20 cellular contexts compared by ENCODE assay signal in the genomic region with DNA sequence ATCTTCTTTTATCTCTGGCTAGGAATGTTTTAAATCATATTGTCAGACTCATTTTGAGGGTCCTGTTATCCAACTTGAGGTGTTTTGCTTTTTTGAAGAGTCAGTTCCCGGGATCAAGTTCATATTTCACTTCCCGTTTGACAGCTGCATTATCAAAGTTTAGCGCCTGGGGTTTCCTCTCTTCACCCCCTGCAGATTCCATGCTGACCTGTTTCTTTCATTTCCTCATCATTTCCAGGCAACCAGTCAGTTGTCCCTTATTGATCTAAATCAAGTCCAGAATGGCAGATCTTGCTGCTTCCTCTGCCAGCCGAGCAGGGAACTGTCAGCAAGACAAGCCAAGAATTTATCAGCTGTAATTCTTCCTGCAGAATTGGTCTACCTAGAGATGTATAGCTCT.
DNase-seq lines count a peak whose midpoint lies in the region; ATAC-seq, FAIRE-seq and TF ChIP-seq lines count a peak whose summit lies in the region.
"Had no signal": no experiment of that assay in that cellular context is flagged by ENCODE, and none has a peak within 500 bp of the region (broad histone marks: within the 10 kb centered on the region; RNA-seq: fewer than 3 reads in every experiment).

No MANE protein-coding gene starts in this region.

- H4K5ac ChIP-seq in mesendoderm (ENCODE audit: low read length): no peak overlapping the region

- H3K9me2 ChIP-seq in OCI-LY7 (ENCODE audit: insufficient read depth, low read length): no peaks in the 10 kb centered on the region

- in situ Hi-C loops in HepG2 (cut with HindIII; ENCODE audit: extremely low pct_ligation_motif_present, low pct_unique_long_range_greater_than_20kb): no loop called here

- H2BK15ac ChIP-seq in mesendoderm (replicated peaks; ENCODE audit: low read depth): no peak overlapping the region

- H3K4me1 ChIP-seq in liver (ENCODE audit: control insufficient read depth in 4 of 4, insufficient read depth in 4 of 4, low read length in 3 of 4): peaks cover 0 to 7% (median 3%) of the 10 kb centered on the region in 4 donors
- H3K4me1 ChIP-seq in HepG2 (ENCODE audit: insufficient read depth, low read length): peaks cover 9% of the 10 kb centered on the region
- H3K4me1 ChIP-seq in OCI-LY7 (ENCODE audit: insufficient read depth, low read length, poor library complexity, severe bottlenecking): peaks cover 55% of the 10 kb centered on the region
- no peaks in the 10 kb centered on the region for H3K4me1 ChIP-seq in mesendoderm (ENCODE audit: control insufficient read depth, low read depth, low read length)
- H3K4me1 ChIP-seq in BE2C: no peaks in the 10 kb centered on the region

- H3K79me2 ChIP-seq in HepG2 (ENCODE audit: insufficient read depth, low read length) (no peaks in the 10 kb centered on the region), OCI-LY7 (ENCODE audit: insufficient read depth, low read depth, low read length) (no peaks in the 10 kb centered on the region), mesendoderm (ENCODE audit: control insufficient read depth, insufficient read depth, low read length) (no peaks in the 10 kb centered on the region)

- H3K4ac ChIP-seq in mesendoderm (ENCODE audit: low read depth, low read length): no peak overlapping the region

- H3K27me3 ChIP-seq in liver (ENCODE audit: control insufficient read depth in 4 of 4, insufficient read depth in 4 of 4, low read length in 3 of 4): no peaks in the 10 kb centered on the region
- peaks cover 0 to 3% of the 10 kb centered on the region in 2 experiments; a peak in 1 of 5 replicates for H3K27me3 ChIP-seq in HepG2 (ENCODE audit: control insufficient read depth in 1 of 2, insufficient read depth in 2 of 2, low read length in 2 of 2)
- H3K27me3 ChIP-seq in mesendoderm (ENCODE audit: insufficient read depth, low read length, poor library complexity): no peaks in the 10 kb centered on the region
- no peaks in the 10 kb centered on the region for H3K27me3 ChIP-seq in BE2C

- H3K9me3 ChIP-seq in liver (ENCODE audit: control insufficient read depth in 4 of 4, low read length in 3 of 4): no peaks in the 10 kb centered on the region
- no peaks in the 10 kb centered on the region for H3K9me3 ChIP-seq in HepG2 (ENCODE audit: low read length)
- no peaks in the 10 kb centered on the region for H3K9me3 ChIP-seq in OCI-LY7 (ENCODE audit: low read length)
- H3K9me3 ChIP-seq in BE2C: no peaks in the 10 kb centered on the region

- DNase-seq in HepG2 (ENCODE audit: low spot score) (no peak), OCI-LY7 (ENCODE audit: low spot score) (peak; percentile 62), mesendoderm (peak; percentile 2), BE2C (no peak), NCI-H526 (lab: John Stamatoyannopoulos, UW) (no peak)
- no peak for DNase-seq in activated CD4-positive, CD25-positive, alpha-beta regulatory T cell (lab: John Stamatoyannopoulos, UW)
- DNase-seq: AML-193; CD4-positive, CD25-positive, alpha-beta regulatory T cell; DMS79; Kasumi-1; NCI-H1092 treated with DMSO at 0.1 percent for 48 hours; NCI-H1436 treated with DMSO at 0.1 percent for 48 hours; NCI-H1930; NCI-H345; NCI-H524 had no signal

- H2BK5ac ChIP-seq in mesendoderm (ENCODE audit: low read length): no peak overlapping the region

- POLR2A ChIA-PET in HepG2 (lab: Yijun Ruan, JAX): no interaction called here
- POLR2A ChIA-PET in OCI-LY7 (lab: Charles Lee): interaction anchor here (1.2 to 3.5 kb wide), 9 partner anchors 9 to 51 kb away, joined by 3 to 18 read pairs (median 5); no protein-coding TSS in a partner anchor

- no peak for TF ChIP-seq CTCF in liver (IDR thresholded peaks at IDR 0.05; ENCODE audit: low read depth, low read length, missing input control)
- TF ChIP-seq CTCF in HepG2 (CRISPR knock-in tag; IDR thresholded peaks at IDR 0.05): no peak
- TF ChIP-seq CTCF in OCI-LY7 (conservative IDR thresholded peaks at IDR 0.05; ENCODE audit: low read length): no peak
- TF ChIP-seq CTCF in BE2C (IDR thresholded peaks at IDR 0.05; ENCODE audit: low read depth, low read length): no peak

- H3K18ac ChIP-seq in mesendoderm (ENCODE audit: low read length): no peak overlapping the region

- H3K27ac ChIP-seq in liver (ENCODE audit: low read depth in 1 of 2, low read length in 2 of 2): no peak overlapping the region
- no peak overlapping the region for H3K27ac ChIP-seq in HepG2 (ENCODE audit: extremely low read length, insufficient read depth, low read length)
- H3K27ac ChIP-seq in OCI-LY7 (ENCODE audit: low read depth, low read length, poor library complexity, severe bottlenecking): peak overlapping the region; percentile 55
- H3K27ac ChIP-seq in mesendoderm (ENCODE audit: low read depth, low read length): no peak overlapping the region
- H3K27ac ChIP-seq: RWPE1 had no signal

- H2AK5ac ChIP-seq in mesendoderm (ENCODE audit: low read length): no peak overlapping the region

- TF ChIP-seq EP300 in HepG2 (IDR thresholded peaks at IDR 0.05; ENCODE audit: low read depth in 2 of 2, low read length in 2 of 2) (no peak), HepG2 (CRISPR knock-in tag; IDR thresholded peaks at IDR 0.05; ENCODE audit: borderline replicate concordance) (no peak)

- no peak overlapping the region for H4K8ac ChIP-seq in mesendoderm (ENCODE audit: low read depth, low read length)

- no peak overlapping the region for H3K23ac ChIP-seq in mesendoderm (ENCODE audit: low read length)

- CTCF ChIA-PET in HepG2 (lab: Yijun Ruan, JAX; ENCODE audit: low intra/inter-chr PET ratio, low total read pairs) (no interaction called here), OCI-LY7 (lab: Charles Lee; ENCODE audit: unreplicated experiment) (no interaction called here)

- no peak for TF ChIP-seq POLR2A in HepG2 (IDR thresholded peaks at IDR 0.05; ENCODE audit: insufficient read depth in 1 of 2, low read depth in 2 of 2, low read length in 2 of 2)

- H3K56ac ChIP-seq in mesendoderm (ENCODE audit: low read length): no peak overlapping the region

- no peak overlapping the region for H2BK120ac ChIP-seq in mesendoderm (ENCODE audit: low read depth, low read length)

- H2AFZ ChIP-seq in HepG2 (ENCODE audit: low read length) (no peak overlapping the region), OCI-LY7 (ENCODE audit: low read length) (peak overlapping the region; percentile 87)

- TF ChIP-seq RAD21 in liver (IDR thresholded peaks at IDR 0.05): no peak
- TF ChIP-seq RAD21 in HepG2 (CRISPR knock-in tag; IDR thresholded peaks at IDR 0.05): no peak

- no peak overlapping the region for H3K4me2 ChIP-seq in HepG2 (ENCODE audit: low read depth, low read length)
- H3K4me2 ChIP-seq in OCI-LY7 (ENCODE audit: low read length): peak overlapping the region; percentile 70
- no peak overlapping the region for H3K4me2 ChIP-seq in mesendoderm (ENCODE audit: low read length)

- H3K36me3 ChIP-seq in liver (ENCODE audit: control insufficient read depth in 4 of 4, insufficient read depth in 3 of 4, low read depth in 1 of 4, low read length in 3 of 4): no peaks in the 10 kb centered on the region
- H3K36me3 ChIP-seq in HepG2 (replicated peaks in 1 of 2; ENCODE audit: control insufficient read depth in 1 of 2, insufficient read depth in 2 of 2, low read length in 2 of 2): no peaks in the 10 kb centered on the region
- no peaks in the 10 kb centered on the region for H3K36me3 ChIP-seq in OCI-LY7 (ENCODE audit: insufficient read depth, low read length)
- no peaks in the 10 kb centered on the region for H3K36me3 ChIP-seq in mesendoderm (ENCODE audit: control insufficient read depth, insufficient read depth, low read length)
- no peaks in the 10 kb centered on the region for H3K36me3 ChIP-seq in BE2C

- BruUV-seq in HepG2 (replicated peaks; lab: Mats Ljungman, UMichigan): no TSS peak
- no TSS peak for BruUV-seq in OCI-LY7 (replicated peaks; lab: Mats Ljungman, UMichigan)

- H3K79me1 ChIP-seq in mesendoderm (ENCODE audit: low read length): no peaks in the 10 kb centered on the region

- no peak for FAIRE-seq in HepG2 (lab: Jason Lieb, UNC)
- FAIRE-seq: GM18507 had no signal

- intact Hi-C loops in HepG2 (cut with micrococcal nuclease; ENCODE audit: unreplicated experiment) (no loop called here), OCI-LY7 (cut with micrococcal nuclease; ENCODE audit: unreplicated experiment) (no loop called here)

- WGBS in liver: 10% methylated on average over 4 of the region's 4 CpGs
- WGBS in HepG2 (ENCODE audit: low lambda C conversion rate): 5% methylated on average over 4 of the region's 4 CpGs
- WGBS in mesendoderm (ENCODE audit: extremely low coverage, insufficient coverage, low lambda C conversion rate): no CpG with 5 or more reads among the region's 4 CpGs

- H3K9ac ChIP-seq in liver (ENCODE audit: low read depth in 1 of 2, low read length in 2 of 2): no peak overlapping the region
- H3K9ac ChIP-seq in HepG2 (ENCODE audit: insufficient read depth, low read depth, low read length): no peak overlapping the region
- no peak overlapping the region for H3K9ac ChIP-seq in mesendoderm (ENCODE audit: low read length)

- no peak for ATAC-seq in HepG2
- no peak for ATAC-seq in HG02970 (IDR thresholded peaks at IDR 0.05; ENCODE audit: low FRiP score, unreplicated experiment)
- ATAC-seq: SK-N-SH treated with all-trans-retinoic acid at 6 μM for 48 hours had no signal

- H3K4me3 ChIP-seq in liver (ENCODE audit: low read depth in 1 of 3, low read length in 3 of 3) (no peak overlapping the region), HepG2 (replicated peaks in 1 of 3; ENCODE audit: insufficient read depth in 1 of 3, low read depth in 2 of 3, low read length in 3 of 3) (no peak overlapping the region), OCI-LY7 (ENCODE audit: low read depth, low read length, poor library complexity, severe bottlenecking) (peak overlapping the region; percentile 35), mesendoderm (ENCODE audit: low read length) (no peak overlapping the region), BE2C (ENCODE audit: low read depth, low read length) (no peak overlapping the region)

- H4K20me1 ChIP-seq in HepG2 (ENCODE audit: insufficient read depth, low read length) (no peaks in the 10 kb centered on the region), OCI-LY7 (ENCODE audit: insufficient read depth, low read length) (no peaks in the 10 kb centered on the region)

TF ChIP-seq in liver, 16 proteins besides CTCF, POLR2A, EP300 and RAD21 (continues in another document):
- TF ChIP-seq HNF4A (conservative IDR thresholded peaks at IDR 0.05): peak; percentile 35 to 44
- TF ChIP-seq YY1 (IDR thresholded peaks at IDR 0.05): peak; percentile 35
- TF ChIP-seq EGR1 (IDR thresholded peaks at IDR 0.05; ENCODE audit: low read depth in 2 of 2): peak in 1 of 2 donors; percentile 41
- TF ChIP-seq SP1 (IDR thresholded peaks at IDR 0.05): no peak
- peak; percentile 19 for TF ChIP-seq FOXA2 (IDR thresholded peaks at IDR 0.05)
- peak; percentile 24 for TF ChIP-seq FOXA1 (IDR thresholded peaks at IDR 0.05)

TF ChIP-seq in HepG2, 621 proteins besides CTCF, POLR2A, EP300 and RAD21 (continues in another document):
- TF ChIP-seq RFX5 (IDR thresholded peaks at IDR 0.05; ENCODE audit: low read depth, low read length) (no peak), MYNN (CRISPR knock-in tag; IDR thresholded peaks at IDR 0.05; ENCODE audit: low read depth) (no peak), MAF1 (CRISPR knock-in tag; IDR thresholded peaks at IDR 0.05; ENCODE audit: borderline replicate concordance) (no peak), ZNF263 (CRISPR knock-in tag; IDR thresholded peaks at IDR 0.05) (no peak), ZNF460 (CRISPR knock-in tag; IDR thresholded peaks at IDR 0.05; ENCODE audit: borderline replicate concordance) (no peak), SP140L (CRISPR knock-in tag; IDR thresholded peaks at IDR 0.05; ENCODE audit: borderline replicate concordance) (no peak)

Comparison
In these comparisons a context has a peak if more than half of its experiments do, and no peak if none do; other contexts are left out.
1. DNase-seq: peak in OCI-LY7 (single experiment) and mesendoderm (single experiment); none in HepG2 (single experiment), BE2C (single experiment), activated CD4-positive, CD25-positive, alpha-beta regulatory T cell (0 of 4) and NCI-H526 (0 of 2).